ENCODE assay signal across 15 cellular contexts in the genomic region with DNA sequence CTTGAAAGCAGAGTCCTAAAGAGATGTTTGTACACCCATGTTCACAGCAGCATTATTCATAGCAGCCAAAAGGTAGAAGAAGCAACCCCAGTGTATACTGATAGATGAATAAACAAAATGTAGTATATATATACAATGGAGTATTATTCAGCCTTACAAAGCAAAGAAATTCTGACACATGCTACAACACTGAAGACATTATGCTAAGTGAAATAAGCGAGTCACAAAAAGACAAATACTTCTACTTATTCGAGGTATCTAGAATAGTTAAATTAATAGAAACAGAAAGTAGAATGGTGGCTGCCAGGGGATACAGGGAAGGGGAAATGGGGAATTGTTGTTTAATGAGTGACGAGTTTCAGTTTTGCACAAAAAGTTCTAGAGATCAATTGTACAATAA. TPM values are rescaled to one million over a fixed set of nuclear protein-coding genes. Genes with fewer than 3 reads are reported as not detected.
DNase-seq lines count a peak whose midpoint lies in the region; ATAC-seq and TF ChIP-seq lines count a peak whose summit lies in the region.
"Had no signal": no experiment of that assay in that cellular context is flagged by ENCODE, and none has a peak within 500 bp of the region (broad histone marks: within the 10 kb centered on the region; RNA-seq: fewer than 3 reads in every experiment).

No MANE protein-coding gene starts in this region.

- no peaks in the 10 kb centered on the region for H3K9me3 Mint-ChIP-seq in CD8-positive, alpha-beta memory T cell

- no peaks in the 10 kb centered on the region for H3K9me3 ChIP-seq in CD8-positive, alpha-beta memory T cell (ENCODE audit: low read length)

- H3K4me1 Mint-ChIP-seq in CD8-positive, alpha-beta memory T cell: peaks cover 51 to 83% (median 74%) of the 10 kb centered on the region in 3 donors

- TF ChIP-seq CTCF in omental fat pad (IDR thresholded peaks at IDR 0.05) (no peak), RWPE1 (conservative IDR thresholded peaks at IDR 0.05; ENCODE audit: low read depth) (no peak)

- DNase-seq in iris pigment epithelial cell (ENCODE audit: low read depth) (peak; percentile 17), omental fat pad (ENCODE audit: low spot score) (no peak), RWPE1 (ENCODE audit: low spot score) (no peak), NCI-H2107 treated with DMSO at 0.1 percent for 48 hours (lab: John Stamatoyannopoulos, UW; ENCODE audit: unreplicated experiment) (no peak)
- no peak for DNase-seq in CD8-positive, alpha-beta memory T cell
- DNase-seq: activated effector memory CD4-positive, alpha-beta T cell treated with Interleukin-2 at 50 U/mL for 16 hours; central memory CD4-positive, alpha-beta T cell; naive thymus-derived CD4-positive, alpha-beta T cell; NCI-H1694; small intestine had no signal

- H3K36me3 Mint-ChIP-seq in CD8-positive, alpha-beta memory T cell: peaks cover 0 to 48% (median 11%) of the 10 kb centered on the region in 3 donors

- peaks cover 10% of the 10 kb centered on the region for H3K4me1 ChIP-seq in CD8-positive, alpha-beta memory T cell (ENCODE audit: insufficient read depth, low read length)

- H3K27me3 Mint-ChIP-seq in CD8-positive, alpha-beta memory T cell: no peaks in the 10 kb centered on the region
- H3K27me3 Mint-ChIP-seq: naive thymus-derived CD4-positive, alpha-beta T cell had no signal

- no peaks in the 10 kb centered on the region for H3K36me3 ChIP-seq in CD8-positive, alpha-beta memory T cell (ENCODE audit: insufficient read depth, low read length)

- no peaks in the 10 kb centered on the region for H3K27me3 ChIP-seq in CD8-positive, alpha-beta memory T cell (ENCODE audit: insufficient read depth, low read length, poor library complexity, severe bottlenecking)

- no peak overlapping the region for H3K27ac ChIP-seq in CD8-positive, alpha-beta memory T cell (ENCODE audit: low read depth, low read length)
- H3K27ac ChIP-seq in RWPE1: no peak overlapping the region

- no peak overlapping the region for H3K4me3 ChIP-seq in CD8-positive, alpha-beta memory T cell (ENCODE audit: low read length)

- peak overlapping the region in 3 of 8 donors; percentile 1 to 84 (median 83) for H3K27ac Mint-ChIP-seq in CD8-positive, alpha-beta memory T cell

- ATAC-seq in GM18867 (IDR thresholded peaks at IDR 0.05; ENCODE audit: unreplicated experiment) (peak; percentile 71), GM21717 (IDR thresholded peaks at IDR 0.05; ENCODE audit: unreplicated experiment) (peak; percentile 65), HG03558 (IDR thresholded peaks at IDR 0.05; ENCODE audit: extremely low read depth, unreplicated experiment) (peak; percentile 60), omental fat pad (ENCODE audit: low FRiP score) (no peak)
- ATAC-seq: HCT116; HepG2; naive thymus-derived CD4-positive, alpha-beta T cell had no signal

- POLR2A ChIA-PET in CD8-positive, alpha-beta memory T cell (lab: Charles Lee): no interaction called here
- POLR2A ChIA-PET in RWPE1 (lab: Yijun Ruan, JAX; ENCODE audit: low non-redundant PET): no interaction called here

- CTCF ChIA-PET in CD8-positive, alpha-beta memory T cell (lab: Charles Lee): no interaction called here
- CTCF ChIA-PET in RWPE1 (lab: Yijun Ruan, JAX): no interaction called here

- no peak overlapping the region for H3K4me3 Mint-ChIP-seq in CD8-positive, alpha-beta memory T cell
- H3K4me3 Mint-ChIP-seq: naive thymus-derived CD4-positive, alpha-beta T cell had no signal

RNA-seq across cellular contexts. Expression of gene COP1, which starts 23.5 kb away (rescaled TPM):
- 10 to 100 TPM; 43.6 to 83.7 (median 50.6) TPM for total RNA-seq in omental fat pad
- total RNA-seq in CD8-positive, alpha-beta memory T cell: 10 to 100 TPM; 39.7 to 43.0 TPM
- polyA plus RNA-seq in CD8-positive, alpha-beta memory T cell: 40.6 TPM
